In genomic region chr1:958823-959729, GRCh38 we compare ENCODE assay signal across 8 cellular contexts. TPM values are rescaled to one million over a fixed set of nuclear protein-coding genes. Genes with fewer than 3 reads are reported as not detected.
DNase-seq lines count a peak whose midpoint lies in the region; ATAC-seq and TF ChIP-seq lines count a peak whose summit lies in the region.

Gene NOC2L (minus strand): TSS chr1:959256. CDS start chr1:959240, 16 bp downstream.

- H3K27ac Mint-ChIP-seq in activated T-helper 2 cell treated with anti-CD3 and anti-CD28 coated beads, Interferon-gamma antibody, Interleukin-2, Interleukin-4, amounts not matched to agents 10 μg/mL and 5 μg/mL and 100 μg/mL, durations not matched to agents 14 hours and 24 hours and 36 hours = peak within 1 kb of the TSS; percentile 76
- H3K27ac Mint-ChIP-seq in nephron progenitor cell = no peak within 1 kb of the TSS
- H3K27ac Mint-ChIP-seq in stimulated activated naive CD8-positive, alpha-beta T cell treated with anti-CD3 and anti-CD28 coated beads, Interleukin-15, amount 100 ng/mL, for 72 hours = peak within 1 kb of the TSS; percentile 89

- intact Hi-C loops in activated T-helper 2 cell treated with anti-CD3 and anti-CD28 coated beads, Interferon-gamma antibody, Interleukin-2, Interleukin-4, amounts not matched to agents 10 μg/mL and 5 μg/mL and 100 μg/mL, durations not matched to agents 14 hours and 24 hours and 36 hours (cut with micrococcal nuclease) = loop anchor here (2.0 kb wide), 1 partner anchor 18 kb away; no protein-coding TSS in a partner anchor

- peak; percentile 91 for TF ChIP-seq POLR2A in Raji (IDR thresholded peaks at IDR 0.05; ENCODE audit: insufficient read depth, low read depth, low read length)

- H3K4me3 ChIP-seq in fibroblast of pulmonary artery (replicated peaks; ENCODE audit: low read depth, low read length) = peak within 1 kb of the TSS; percentile 99

- no peaks in the 10 kb centered on the region for H3K9me3 Mint-ChIP-seq in activated T-helper 2 cell treated with anti-CD3 and anti-CD28 coated beads, Interferon-gamma antibody, Interleukin-2, Interleukin-4, amounts not matched to agents 10 μg/mL and 5 μg/mL and 100 μg/mL, durations not matched to agents 14 hours and 24 hours and 36 hours
- H3K9me3 Mint-ChIP-seq in nephron progenitor cell = no peaks in the 10 kb centered on the region
- H3K9me3 Mint-ChIP-seq in stimulated activated naive CD8-positive, alpha-beta T cell treated with anti-CD3 and anti-CD28 coated beads, Interleukin-15, amount 100 ng/mL, for 72 hours = no peaks in the 10 kb centered on the region

- ATAC-seq in GM21529 (IDR thresholded peaks at IDR 0.05; ENCODE audit: unreplicated experiment) = peak; percentile 69
- peak; percentile 85 for ATAC-seq in stimulated activated naive CD8-positive, alpha-beta T cell treated with anti-CD3 and anti-CD28 coated beads, Interleukin-15, amount 100 ng/mL, for 72 hours

- peak within 1 kb of the TSS; percentile 99 for H3K4me3 Mint-ChIP-seq in activated T-helper 2 cell treated with anti-CD3 and anti-CD28 coated beads, Interferon-gamma antibody, Interleukin-2, Interleukin-4, amounts not matched to agents 10 μg/mL and 5 μg/mL and 100 μg/mL, durations not matched to agents 14 hours and 24 hours and 36 hours (ENCODE audit: low read depth)
- peak within 1 kb of the TSS; percentile 96 for H3K4me3 Mint-ChIP-seq in nephron progenitor cell
- H3K4me3 Mint-ChIP-seq in stimulated activated naive CD8-positive, alpha-beta T cell treated with anti-CD3 and anti-CD28 coated beads, Interleukin-15, amount 100 ng/mL, for 72 hours = peak within 1 kb of the TSS; percentile 92 to 97

- TF ChIP-seq CTCF in fibroblast of pulmonary artery (IDR thresholded peaks at IDR 0.05; ENCODE audit: low read length, missing control alignments) (no peak), nephron progenitor cell (IDR thresholded peaks at IDR 0.05) (no peak)

- H3K36me3 Mint-ChIP-seq in activated T-helper 2 cell treated with anti-CD3 and anti-CD28 coated beads, Interferon-gamma antibody, Interleukin-2, Interleukin-4, amounts not matched to agents 10 μg/mL and 5 μg/mL and 100 μg/mL, durations not matched to agents 14 hours and 24 hours and 36 hours (ENCODE audit: low read depth) = peaks cover 46% of the 10 kb centered on the region
- peaks cover 18% of the 10 kb centered on the region for H3K36me3 Mint-ChIP-seq in nephron progenitor cell (ENCODE audit: low read depth)

- DNase-seq in DMS114 treated with DMSO at 0.1 percent for 48 hours (lab: John Stamatoyannopoulos, UW; ENCODE audit: unreplicated experiment) (peak; percentile 80), KG1 (lab: John Stamatoyannopoulos, UW) (peak; percentile 75), fibroblast of pulmonary artery (ENCODE audit: low read depth) (peak; percentile 88), nephron progenitor cell (peak; percentile 98)
- peak; percentile 91 for DNase-seq in activated T-helper 2 cell treated with anti-CD3 and anti-CD28 coated beads, Interferon-gamma antibody, Interleukin-2, Interleukin-4, amounts not matched to agents 10 μg/mL and 5 μg/mL and 100 μg/mL, durations not matched to agents 14 hours and 24 hours and 36 hours (ENCODE audit: low spot score)
- DNase-seq in stimulated activated naive CD8-positive, alpha-beta T cell treated with anti-CD3 and anti-CD28 coated beads, Interleukin-15, amount 100 ng/mL, for 72 hours = peak; percentile 91 to 93

- peaks cover 11% of the 10 kb centered on the region for H3K4me1 Mint-ChIP-seq in activated T-helper 2 cell treated with anti-CD3 and anti-CD28 coated beads, Interferon-gamma antibody, Interleukin-2, Interleukin-4, amounts not matched to agents 10 μg/mL and 5 μg/mL and 100 μg/mL, durations not matched to agents 14 hours and 24 hours and 36 hours (ENCODE audit: low read depth)
- peaks cover 16% of the 10 kb centered on the region for H3K4me1 Mint-ChIP-seq in nephron progenitor cell
- peaks cover 36% of the 10 kb centered on the region for H3K4me1 Mint-ChIP-seq in stimulated activated naive CD8-positive, alpha-beta T cell treated with anti-CD3 and anti-CD28 coated beads, Interleukin-15, amount 100 ng/mL, for 72 hours

- no peaks in the 10 kb centered on the region for H3K27me3 Mint-ChIP-seq in activated T-helper 2 cell treated with anti-CD3 and anti-CD28 coated beads, Interferon-gamma antibody, Interleukin-2, Interleukin-4, amounts not matched to agents 10 μg/mL and 5 μg/mL and 100 μg/mL, durations not matched to agents 14 hours and 24 hours and 36 hours (ENCODE audit: low read depth)
- H3K27me3 Mint-ChIP-seq in nephron progenitor cell (ENCODE audit: low read depth, poor library complexity) = peaks cover 28% of the 10 kb centered on the region
- H3K27me3 Mint-ChIP-seq in stimulated activated naive CD8-positive, alpha-beta T cell treated with anti-CD3 and anti-CD28 coated beads, Interleukin-15, amount 100 ng/mL, for 72 hours = no peaks in the 10 kb centered on the region

RNA-seq across cellular contexts. Expression of gene NOC2L, which starts in this region (rescaled TPM):
- total RNA-seq in activated T-helper 2 cell treated with anti-CD3 and anti-CD28 coated beads, Interferon-gamma antibody, Interleukin-2, Interleukin-4, amounts not matched to agents 10 μg/mL and 5 μg/mL and 100 μg/mL, durations not matched to agents 14 hours and 24 hours and 36 hours = 150 and 154 TPM in 2 replicates

Comparison
In these comparisons a context has a peak if more than half of its experiments do, and no peak if none do; other contexts are left out.
1. Peak in every context shown above with its lines: DNase-seq, ATAC-seq and H3K4me3 ChIP-seq.